Comparison of ENCODE assay signal across 21 cellular contexts in genomic region chr7:128123291-128124037, GRCh38.
DNase-seq lines count a peak whose midpoint lies in the region; ATAC-seq and TF ChIP-seq lines count a peak whose summit lies in the region.
"Had no signal": no experiment of that assay in that cellular context is flagged by ENCODE, and none has a peak within 500 bp of the region (broad histone marks: within the 10 kb centered on the region; RNA-seq: fewer than 3 reads in every experiment).

No MANE protein-coding gene starts in this region.

- no peak overlapping the region for H4K8ac ChIP-seq in neuronal stem cell (ENCODE audit: low read depth, low read length)

- H3K9ac ChIP-seq in BLaER1 treated with 17β-estradiol and CSF1 and Interleukin-3, amounts not matched to agents 10 nM and 100 nM: peak overlapping the region in 6 of 11 experiments; percentile 26 to 67 (median 36); a peak in 7 of 22 replicates
- no peak overlapping the region for H3K9ac ChIP-seq in neuronal stem cell (ENCODE audit: low read depth, low read length, poor library complexity)
- H3K9ac ChIP-seq: BLaER1 had no signal

- no peak overlapping the region for H3K14ac ChIP-seq in neuronal stem cell (ENCODE audit: low read length)

- peak overlapping the region; percentile 7 to 82 (median 73); a peak in 20 of 22 replicates for H3K4me2 ChIP-seq in BLaER1 treated with 17β-estradiol and CSF1 and Interleukin-3, amounts not matched to agents 10 nM and 100 nM
- peak overlapping the region; percentile 32 for H3K4me2 ChIP-seq in neuronal stem cell (ENCODE audit: insufficient read depth, low read length, poor library complexity, severe bottlenecking)
- H3K4me2 ChIP-seq: BLaER1 had no signal

- H2BK120ac ChIP-seq in neuronal stem cell (ENCODE audit: low read depth, low read length): no peak overlapping the region

- WGBS in neuronal stem cell (ENCODE audit: extremely low coverage in 2 of 2, insufficient read length in 2 of 2, insufficient replicate concordance in 1 of 2), 2 donors: no CpG with 5 or more reads among the region's 12 CpGs
- 86 to 91% methylated on average over 8 to 12 of the region's 12 CpGs for WGBS in testis, 2 donors

- H3K79me1 ChIP-seq in neuronal stem cell (ENCODE audit: low read depth, low read length): no peaks in the 10 kb centered on the region

- H3K4me1 Mint-ChIP-seq in IgD-negative memory B cell: peaks cover 7 to 8% (median 7%) of the 10 kb centered on the region in 3 donors

- peaks cover 0 to 2% (median 0%) of the 10 kb centered on the region in 3 donors for H3K9me3 Mint-ChIP-seq in IgD-negative memory B cell
- H3K9me3 Mint-ChIP-seq: activated CD4-positive, alpha-beta T cell treated with anti-CD3 and anti-CD28 coated beads, Interleukin-2, amount 10 ng/mL, durations not matched to agents 24 days and 14 days; activated naive CD4-positive, alpha-beta T cell treated with anti-CD3 and anti-CD28 coated beads, Interleukin-2, amount 50 U/mL, for 72 hours; memory B cell had no signal

- H2BK15ac ChIP-seq in neuronal stem cell (ENCODE audit: low read length): no peak overlapping the region

- TF ChIP-seq CTCF in testis (IDR thresholded peaks at IDR 0.05): no peak

- no peaks in the 10 kb centered on the region for H3K9me3 ChIP-seq in BLaER1 treated with 17β-estradiol and CSF1 and Interleukin-3, amounts not matched to agents 10 nM and 100 nM (replicated peaks in 1 of 11)
- no peaks in the 10 kb centered on the region for H3K9me3 ChIP-seq in neuronal stem cell (replicated peaks in 1 of 2; ENCODE audit: control insufficient read depth in 2 of 2, insufficient read depth in 1 of 2, low read depth in 1 of 2, low read length in 2 of 2)
- H3K9me3 ChIP-seq in testis: no peaks in the 10 kb centered on the region
- H3K9me3 ChIP-seq: BLaER1, transverse colon had no signal

- DNase-seq in ecto neural progenitor cell (ENCODE audit: low spot score): peak; percentile 75
- DNase-seq in neuronal stem cell (ENCODE audit: low spot score): peak; percentile 64
- DNase-seq in stimulated activated naive CD4-positive, alpha-beta T cell (lab: John Stamatoyannopoulos, UW): no peak
- DNase-seq in testis: no peak
- no peak for DNase-seq in anterior cingulate cortex (lab: John Stamatoyannopoulos, UW)
- DNase-seq: activated CD4-positive, alpha-beta T cell treated with anti-CD3 and anti-CD28 coated beads, Interleukin-2, amount 10 ng/mL, durations not matched to agents 24 days and 14 days; activated CD8-positive, alpha-beta memory T cell treated with anti-CD3 and anti-CD28 coated beads, Interleukin-2, amount 10 ng/mL, durations not matched to agents 7 days and 5 days; COR-L47; NCI-H1694 treated with DMSO at 0.1 percent for 48 hours; NCI-H524 treated with DMSO at 0.1 percent for 48 hours; SHP77; T-helper 9 cell; transverse colon had no signal

- no peaks in the 10 kb centered on the region for H4K20me1 ChIP-seq in BLaER1 treated with 17β-estradiol and CSF1 and Interleukin-3, amounts not matched to agents 10 nM and 100 nM
- H4K20me1 ChIP-seq: BLaER1 had no signal

- peak overlapping the region in 2 of 3 donors; percentile 39 to 80 for H3K27ac Mint-ChIP-seq in IgD-negative memory B cell
- H3K27ac Mint-ChIP-seq: activated CD4-positive, alpha-beta T cell treated with anti-CD3 and anti-CD28 coated beads, Interleukin-2, amount 10 ng/mL, durations not matched to agents 24 days and 14 days; activated CD8-positive, alpha-beta memory T cell treated with anti-CD3 and anti-CD28 coated beads, Interleukin-2, amount 10 ng/mL, durations not matched to agents 7 days and 5 days; activated naive CD4-positive, alpha-beta T cell treated with anti-CD3 and anti-CD28 coated beads, Interleukin-2, amount 50 U/mL, for 72 hours; memory B cell had no signal

- H2AFZ ChIP-seq in neuronal stem cell (ENCODE audit: low read length): no peak overlapping the region

- peak overlapping the region; percentile 67 for H3K18ac ChIP-seq in neuronal stem cell (ENCODE audit: low read length)

- no peak overlapping the region for H2BK12ac ChIP-seq in neuronal stem cell (ENCODE audit: low read length)

- TF ChIP-seq POLR2A in testis (IDR thresholded peaks at IDR 0.05): no peak

- H3K23ac ChIP-seq in neuronal stem cell (ENCODE audit: low read depth, low read length, poor library complexity): no peak overlapping the region

- no peak overlapping the region for H4K91ac ChIP-seq in neuronal stem cell (ENCODE audit: low read depth, low read length, poor library complexity)

- H2AK5ac ChIP-seq in neuronal stem cell (ENCODE audit: low read depth, low read length): no peak overlapping the region

- H3K36me3 ChIP-seq in BLaER1 treated with 17β-estradiol and CSF1 and Interleukin-3, amounts not matched to agents 10 nM and 100 nM: no peaks in the 10 kb centered on the region
- no peaks in the 10 kb centered on the region for H3K36me3 ChIP-seq in neuronal stem cell (replicated peaks in 1 of 2; ENCODE audit: control insufficient read depth in 2 of 2, insufficient read depth in 2 of 2, low read length in 2 of 2)
- H3K36me3 ChIP-seq in testis (ENCODE audit: low read depth, missing control alignments): no peaks in the 10 kb centered on the region
- H3K36me3 ChIP-seq: BLaER1, transverse colon had no signal

- H3K27me3 ChIP-seq in BLaER1 treated with 17β-estradiol and CSF1 and Interleukin-3, amounts not matched to agents 10 nM and 100 nM: no peaks in the 10 kb centered on the region
- H3K27me3 ChIP-seq in neuronal stem cell (ENCODE audit: control insufficient read depth in 3 of 3, insufficient read depth in 3 of 3, low read depth in 1 of 3, low read length in 3 of 3): peaks cover 0 to 10% (median 0%) of the 10 kb centered on the region in 3 experiments
- H3K27me3 ChIP-seq in testis: no peaks in the 10 kb centered on the region
- H3K27me3 ChIP-seq: BLaER1 had no signal

- H3K4me3 Mint-ChIP-seq in IgD-negative memory B cell: no peak overlapping the region
- H3K4me3 Mint-ChIP-seq: activated CD4-positive, alpha-beta T cell treated with anti-CD3 and anti-CD28 coated beads, Interleukin-2, amount 10 ng/mL, durations not matched to agents 24 days and 14 days; activated CD8-positive, alpha-beta memory T cell treated with anti-CD3 and anti-CD28 coated beads, Interleukin-2, amount 10 ng/mL, durations not matched to agents 7 days and 5 days; memory B cell had no signal

- no peak overlapping the region for H3K4me3 ChIP-seq in BLaER1 treated with 17β-estradiol and CSF1 and Interleukin-3, amounts not matched to agents 10 nM and 100 nM
- H3K4me3 ChIP-seq in neuronal stem cell (ENCODE audit: low read length in 2 of 2) (no peak overlapping the region), testis (no peak overlapping the region)
- H3K4me3 ChIP-seq: BLaER1, transverse colon had no signal

- H3K4me1 ChIP-seq in BLaER1 treated with 17β-estradiol and CSF1 and Interleukin-3, amounts not matched to agents 10 nM and 100 nM: peaks cover 39 to 81% (median 54%) of the 10 kb centered on the region in 10 experiments
- peaks cover 10 to 17% of the 10 kb centered on the region in 2 donors for H3K4me1 ChIP-seq in neuronal stem cell (ENCODE audit: control insufficient read depth in 2 of 2, insufficient read depth in 1 of 2, low read depth in 1 of 2, low read length in 2 of 2)
- H3K4me1 ChIP-seq in testis: no peaks in the 10 kb centered on the region
- H3K4me1 ChIP-seq: transverse colon had no signal

- intact Hi-C loops in testis (cut with DNase I; ENCODE audit: low total_unique reads): no loop called here

- H2BK5ac ChIP-seq in neuronal stem cell (ENCODE audit: low read length): no peak overlapping the region

- ATAC-seq in GM21723 (IDR thresholded peaks at IDR 0.05; ENCODE audit: unreplicated experiment): no peak
- ATAC-seq: activated CD8-positive, alpha-beta memory T cell treated with anti-CD3 and anti-CD28 coated beads, Interleukin-2, amount 10 ng/mL, durations not matched to agents 7 days and 5 days; activated naive CD4-positive, alpha-beta T cell treated with anti-CD3 and anti-CD28 coated beads, Interleukin-2, amount 50 U/mL, for 72 hours; esophagus mucosa had no signal

- H3K4ac ChIP-seq in neuronal stem cell (ENCODE audit: low read length): no peak overlapping the region

- peaks cover 3% of the 10 kb centered on the region for H3K36me3 Mint-ChIP-seq in IgD-negative memory B cell
- H3K36me3 Mint-ChIP-seq: activated CD8-positive, alpha-beta memory T cell treated with anti-CD3 and anti-CD28 coated beads, Interleukin-2, amount 10 ng/mL, durations not matched to agents 7 days and 5 days; activated naive CD4-positive, alpha-beta T cell treated with anti-CD3 and anti-CD28 coated beads, Interleukin-2, amount 50 U/mL, for 72 hours; memory B cell had no signal

- peak overlapping the region in 9 of 11 experiments; percentile 50 to 84 (median 71); a peak in 18 of 22 replicates for H3K27ac ChIP-seq in BLaER1 treated with 17β-estradiol and CSF1 and Interleukin-3, amounts not matched to agents 10 nM and 100 nM
- peak overlapping the region; percentile 80 for H3K27ac ChIP-seq in neuronal stem cell (replicated peaks; ENCODE audit: low read length)
- H3K27ac ChIP-seq in testis: no peak overlapping the region
- H3K27ac ChIP-seq: BLaER1, transverse colon, VCaP had no signal

- no peaks in the 10 kb centered on the region for H3K27me3 Mint-ChIP-seq in IgD-negative memory B cell

Comparison
In these comparisons a context has a peak if more than half of its experiments do, and no peak if none do; other contexts are left out.
1. H3K27ac ChIP-seq: peak in BLaER1 treated with 17β-estradiol and CSF1 and Interleukin-3, amounts not matched to agents 10 nM and 100 nM (9 of 11) and neuronal stem cell (single experiment); none in testis (0 of 2).
2. DNase-seq: peak in ecto neural progenitor cell (single experiment) and neuronal stem cell (single experiment); none in stimulated activated naive CD4-positive, alpha-beta T cell (0 of 6), testis (single experiment) and anterior cingulate cortex (0 of 58).